21 cellular contexts compared by ENCODE assay signal in the genomic region with DNA sequence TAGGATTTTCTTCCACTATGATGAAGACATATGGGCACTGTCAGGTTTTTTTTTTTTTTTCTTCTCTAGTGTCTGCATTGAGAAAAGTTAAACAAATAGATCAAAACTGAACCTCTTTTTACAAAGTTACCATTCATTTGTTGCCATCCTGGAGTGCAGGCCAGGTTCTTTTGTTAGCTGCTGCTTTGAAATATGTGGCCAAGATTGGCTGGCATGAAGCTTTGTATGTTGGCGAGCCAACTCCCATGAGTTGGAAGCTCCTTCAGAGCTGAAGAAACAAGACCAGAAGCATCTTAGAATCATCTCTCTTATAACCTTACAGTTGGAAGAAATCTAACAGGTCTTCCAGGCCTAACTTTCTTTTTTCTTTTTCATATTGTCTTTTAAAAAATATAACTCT.
"Had no signal": no experiment of that assay in that cellular context is flagged by ENCODE, and none has a peak within 500 bp of the region (broad histone marks: within the 10 kb centered on the region; RNA-seq: fewer than 3 reads in every experiment).

No MANE protein-coding gene starts in this region.

- ATAC-seq: foreskin keratinocyte, gastroesophageal sphincter, heart left ventricle, left colon, left lung, left ventricle myocardium superior, lower lobe of right lung, mucosa of descending colon had no signal

- H3K9me3 ChIP-seq: esophagus muscularis mucosa, gastroesophageal sphincter, heart left ventricle, left lung, lower lobe of right lung, mucosa of descending colon had no signal

- H3K9me3 Mint-ChIP-seq: immature natural killer cell, memory B cell had no signal

- H3K27me3 ChIP-seq: dorsolateral prefrontal cortex, esophagus muscularis mucosa, foreskin keratinocyte, gastroesophageal sphincter, heart left ventricle, hepatocyte, left lung had no signal

- H3K4me1 Mint-ChIP-seq: immature natural killer cell, memory B cell had no signal

- H3K36me3 ChIP-seq: esophagus muscularis mucosa, gastroesophageal sphincter, heart left ventricle, left lung, lower lobe of right lung had no signal

- DNase-seq: dermis blood vessel endothelial cell; dorsolateral prefrontal cortex; effector CD4-positive, alpha-beta T cell; effector memory CD4-positive, alpha-beta T cell; foreskin keratinocyte; heart left ventricle; immature natural killer cell; islet precursor cell; kidney; kidney glomerular epithelial cell; left colon; left lung; left ventricle myocardium superior; lower lobe of right lung; mesendoderm; mucosa of descending colon had no signal

- H3K36me3 Mint-ChIP-seq: immature natural killer cell, memory B cell had no signal

- H3K27ac Mint-ChIP-seq: immature natural killer cell, memory B cell had no signal

- H3K27ac ChIP-seq: coronary artery, esophagus muscularis mucosa, foreskin keratinocyte, gastroesophageal sphincter, heart left ventricle, hepatocyte, left lung, lower lobe of right lung had no signal

- H3K4me3 Mint-ChIP-seq: immature natural killer cell, memory B cell had no signal

- H3K4me3 ChIP-seq: coronary artery, dorsolateral prefrontal cortex, esophagus muscularis mucosa, gastroesophageal sphincter, heart left ventricle, hepatocyte, left lung, lower lobe of right lung, mucosa of descending colon had no signal

- H3K4me1 ChIP-seq: left lung, lower lobe of right lung had no signal
